In the genomic region with DNA sequence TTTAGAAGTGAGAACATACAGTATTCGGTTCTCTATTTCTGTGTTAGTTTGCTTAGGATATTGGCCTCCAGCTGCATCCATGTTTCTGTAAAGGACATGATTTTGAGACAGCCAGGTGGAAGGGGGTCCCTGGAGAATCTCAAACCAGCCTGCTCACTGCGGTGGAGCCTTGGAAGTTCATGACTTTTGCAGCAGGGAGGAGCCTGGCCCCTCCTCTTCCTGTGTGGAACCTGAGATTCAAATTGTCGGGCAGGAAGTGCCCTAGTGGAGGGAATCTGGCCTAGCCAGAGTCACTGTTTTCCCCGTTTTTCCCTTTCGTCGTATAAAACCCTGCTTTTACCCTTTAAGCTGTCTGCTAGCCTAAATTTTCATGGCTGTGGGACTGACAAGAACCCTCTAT, we compare ENCODE assay signal across 31 cellular contexts.
"Had no signal": no experiment of that assay in that cellular context is flagged by ENCODE, and none has a peak within 500 bp of the region (broad histone marks: within the 10 kb centered on the region; RNA-seq: fewer than 3 reads in every experiment).

No MANE protein-coding gene starts in this region.

- H3K36me3 ChIP-seq: ascending aorta, breast epithelium, cardiac muscle cell, colonic mucosa, esophagus muscularis mucosa, gastrocnemius medialis, heart left ventricle had no signal

- H3K4me3 Mint-ChIP-seq: activated B cell treated with CpG ODN at 0.5 μM for 24 hours; activated CD8-positive, alpha-beta T cell treated with anti-CD3 and anti-CD28 coated beads for 36 hours; activated naive CD4-positive, alpha-beta T cell treated with anti-CD3 and anti-CD28 coated beads for 36 hours; activated naive CD4-positive, alpha-beta T cell treated with anti-CD3 and anti-CD28 coated beads, Interleukin-2, amount 50 U/mL, for 24 hours; activated naive CD8-positive, alpha-beta T cell treated with anti-CD3 and anti-CD28 coated beads for 36 hours; activated naive CD8-positive, alpha-beta T cell treated with anti-CD3 and anti-CD28 coated beads, Interleukin-2, amount 50 U/mL, for 24 hours; activated T-helper 1 cell treated with anti-CD3 and anti-CD28 coated beads, Interleukin-12 subunit alpha, Interleukin-12 subunit beta, Interleukin-2, Interleukin-4 antibody, amounts not matched to agents 30 ng/mL and 10 ng/mL and 1 ng/mL, durations not matched to agents 14 hours and 24 hours and 36 hours; brain had no signal

- H3K27me3 Mint-ChIP-seq: activated B cell treated with CpG ODN at 0.5 μM for 24 hours; activated CD8-positive, alpha-beta T cell treated with anti-CD3 and anti-CD28 coated beads for 36 hours; activated naive CD4-positive, alpha-beta T cell treated with anti-CD3 and anti-CD28 coated beads, Interleukin-2, amount 50 U/mL, for 24 hours; activated naive CD8-positive, alpha-beta T cell treated with anti-CD3 and anti-CD28 coated beads for 36 hours; activated naive CD8-positive, alpha-beta T cell treated with anti-CD3 and anti-CD28 coated beads, Interleukin-2, amount 50 U/mL, for 24 hours had no signal

- H3K36me3 Mint-ChIP-seq: activated naive CD4-positive, alpha-beta T cell treated with anti-CD3 and anti-CD28 coated beads, Interleukin-2, amount 50 U/mL, for 24 hours; activated naive CD8-positive, alpha-beta T cell treated with anti-CD3 and anti-CD28 coated beads for 36 hours; brain had no signal

- H3K9me3 ChIP-seq: ascending aorta, breast epithelium, colonic mucosa, esophagus muscularis mucosa, gastrocnemius medialis had no signal

- ATAC-seq: activated CD4-positive, CD25-positive, alpha-beta regulatory T cell treated with anti-CD3 and anti-CD28 coated beads, Interleukin-2, amount 50 U/mL, for 24 hours; activated CD8-positive, alpha-beta T cell treated with anti-CD3 and anti-CD28 coated beads for 36 hours; activated naive CD8-positive, alpha-beta T cell treated with anti-CD3 and anti-CD28 coated beads, Interleukin-2, amount 50 U/mL, for 24 hours; foreskin keratinocyte; gastrocnemius medialis; heart left ventricle had no signal

- H3K27me3 ChIP-seq: ascending aorta, breast epithelium, cardiac muscle cell, colonic mucosa, esophagus muscularis mucosa, foreskin keratinocyte, gastrocnemius medialis, heart left ventricle had no signal

- H3K27ac ChIP-seq: ascending aorta, breast epithelium, cardiac muscle cell, colonic mucosa, esophagus muscularis mucosa, foreskin keratinocyte, gastrocnemius medialis, heart left ventricle, VCaP had no signal

- H3K4me1 ChIP-seq: ascending aorta, breast epithelium, colonic mucosa, esophagus muscularis mucosa, foreskin keratinocyte, gastrocnemius medialis, heart left ventricle had no signal

- H3K9me3 Mint-ChIP-seq: activated CD8-positive, alpha-beta T cell treated with anti-CD3 and anti-CD28 coated beads for 36 hours; activated naive CD4-positive, alpha-beta T cell treated with anti-CD3 and anti-CD28 coated beads for 36 hours; activated naive CD4-positive, alpha-beta T cell treated with anti-CD3 and anti-CD28 coated beads, Interleukin-2, amount 50 U/mL, for 24 hours; activated naive CD8-positive, alpha-beta T cell treated with anti-CD3 and anti-CD28 coated beads for 36 hours; activated T-helper 1 cell treated with anti-CD3 and anti-CD28 coated beads, Interleukin-12 subunit alpha, Interleukin-12 subunit beta, Interleukin-2, Interleukin-4 antibody, amounts not matched to agents 30 ng/mL and 10 ng/mL and 1 ng/mL, durations not matched to agents 14 hours and 24 hours and 36 hours; activated T-helper 2 cell treated with anti-CD3 and anti-CD28 coated beads, Interferon-gamma antibody, Interleukin-2, Interleukin-4, amounts not matched to agents 10 μg/mL and 5 μg/mL and 100 μg/mL, durations not matched to agents 14 hours and 24 hours and 36 hours had no signal

- DNase-seq: activated B cell treated with CpG ODN at 0.5 μM for 24 hours; activated CD4-positive, alpha-beta T cell treated with anti-CD3 and anti-CD28 coated beads for 48 hours; activated CD4-positive, alpha-beta T cell treated with anti-CD3 and anti-CD28 coated beads, Interleukin-2, amount 50 U/mL, for 1 hour; activated CD4-positive, alpha-beta T cell treated with anti-CD3 and anti-CD28 coated beads, Interleukin-2, amount 50 U/mL, for 48 hours; activated CD8-positive, alpha-beta memory T cell treated with anti-CD3 and anti-CD28 coated beads for 24 hours; activated CD8-positive, alpha-beta T cell treated with anti-CD3 and anti-CD28 coated beads for 36 hours; activated effector memory CD4-positive, alpha-beta T cell treated with anti-CD3 and anti-CD28 coated beads, Interleukin-2, amount 50 U/mL, for 16 hours; activated naive CD4-positive, alpha-beta T cell treated with anti-CD3 and anti-CD28 coated beads for 36 hours; activated naive CD8-positive, alpha-beta T cell treated with anti-CD3 and anti-CD28 coated beads for 36 hours; activated naive CD8-positive, alpha-beta T cell treated with anti-CD3 and anti-CD28 coated beads, Interleukin-2, amount 50 U/mL, for 24 hours; activated T-cell treated with anti-CD3 and anti-CD28 coated beads, Interleukin-2, amount 50 U/mL, for 48 hours; central memory CD4-positive, alpha-beta T cell; cerebellar nuclear complex; colonic mucosa; effector CD8-positive, alpha-beta T cell; erythroblast; gastrocnemius medialis; glutamatergic neuron; heart left ventricle; T-helper 2 cell had no signal

- H3K4me3 ChIP-seq: ascending aorta, breast epithelium, cardiac muscle cell, colonic mucosa, esophagus muscularis mucosa, gastrocnemius medialis, heart left ventricle had no signal

- H3K4me1 Mint-ChIP-seq: activated B cell treated with CpG ODN at 0.5 μM for 24 hours; activated naive CD4-positive, alpha-beta T cell treated with anti-CD3 and anti-CD28 coated beads, Interleukin-2, amount 50 U/mL, for 24 hours; activated naive CD8-positive, alpha-beta T cell treated with anti-CD3 and anti-CD28 coated beads for 36 hours; activated naive CD8-positive, alpha-beta T cell treated with anti-CD3 and anti-CD28 coated beads, Interleukin-2, amount 50 U/mL, for 24 hours had no signal
